ENCODE assay signal across 8 cellular contexts in the genomic region with DNA sequence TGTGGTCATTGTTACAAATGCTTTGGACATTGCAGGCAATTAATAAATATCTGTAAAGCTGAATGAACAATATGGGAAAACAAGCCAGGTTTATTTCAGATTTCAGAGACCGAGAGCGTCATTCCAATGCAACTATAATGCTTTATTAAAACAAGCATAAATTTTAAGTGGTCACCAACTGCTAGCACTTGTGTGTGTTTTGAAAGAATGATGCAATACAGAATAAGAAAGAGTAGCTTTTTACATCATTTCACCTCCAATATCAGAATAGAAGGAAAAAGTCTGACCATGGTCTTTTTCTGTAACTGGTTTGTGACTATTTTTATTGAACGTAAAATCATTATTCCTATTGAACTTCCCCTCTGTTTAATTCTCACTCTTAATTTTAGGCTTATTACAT. TPM values are rescaled to one million over a fixed set of nuclear protein-coding genes. Genes with fewer than 3 reads are reported as not detected.
"Had no signal": no experiment of that assay in that cellular context is flagged by ENCODE, and none has a peak within 500 bp of the region (broad histone marks: within the 10 kb centered on the region; RNA-seq: fewer than 3 reads in every experiment).

No MANE protein-coding gene starts in this region.

- FAIRE-seq: G401.6, GM12878, GM12891, GM12892, GM18507, GM19239 had no signal

- H3K4me3 ChIP-seq: GM12878 had no signal

- ATAC-seq: GM12878 had no signal

- DNase-seq: GDM1, GF-D8 had no signal

RNA-seq across cellular contexts. Expression of a gene that starts 7.6 kb away (rescaled TPM):
- total RNA-seq: GM12878 had no signal
